8 cellular contexts compared by ENCODE assay signal in genomic region chr2:74179063-74179865, GRCh38. TPM values are rescaled to one million over a fixed set of nuclear protein-coding genes. Genes with fewer than 3 reads are reported as not detected.
A peak's percentile ranks its signal among the peaks of the same experiment; 100 is the strongest.
DNase-seq lines count a peak whose midpoint lies in the region; ATAC-seq and TF ChIP-seq lines count a peak whose summit lies in the region.

No MANE protein-coding gene starts in this region.

- H3K27ac ChIP-seq in iPS-20b (ENCODE audit: low read length) = no peak overlapping the region
- H3K27ac ChIP-seq in testis = peak overlapping the region in 1 of 2 donors; percentile 94

- DNase-seq in activated naive CD4-positive, alpha-beta T cell treated with anti-CD3 and anti-CD28 coated beads, Interleukin-2, amount 50 U/mL, for 72 hours (ENCODE audit: low spot score in 2 of 2) = peak in 1 of 2 donors; percentile 24
- DNase-seq in testis (no peak), middle frontal gyrus (ENCODE audit: extremely low spot score, low spot score) (no peak), DMS53 (lab: John Stamatoyannopoulos, UW) (no peak), cerebellar cortex (ENCODE audit: low spot score) (no peak)

- H3K9ac ChIP-seq in iPS-20b (ENCODE audit: low read depth, low read length) = peak overlapping the region; percentile 96; the same call in 1 of the 2 replicates

- no peaks in the 10 kb centered on the region for H3K27me3 ChIP-seq in iPS-20b (ENCODE audit: insufficient read depth, low read length)
- no peaks in the 10 kb centered on the region for H3K27me3 ChIP-seq in testis

- peak; percentile 1 for TF ChIP-seq POLR2A in testis (IDR thresholded peaks at IDR 0.05)

- H3K36me3 ChIP-seq in iPS-20b (ENCODE audit: insufficient read depth, low read depth, low read length) = 0 out of 2 replicates have a peak, but pooled peaks cover 5% of the 10 kb centered on the region
- H3K36me3 ChIP-seq in testis (ENCODE audit: low read depth, missing control alignments) = no peaks in the 10 kb centered on the region

- H3K9me3 Mint-ChIP-seq in activated naive CD4-positive, alpha-beta T cell treated with anti-CD3 and anti-CD28 coated beads, Interleukin-2, amount 50 U/mL, for 72 hours = no peaks in the 10 kb centered on the region

- H3K9me3 ChIP-seq in iPS-20b (ENCODE audit: insufficient read depth, low read depth, low read length) (no peaks in the 10 kb centered on the region), testis (no peaks in the 10 kb centered on the region)

- ATAC-seq in GM19023 (IDR thresholded peaks at IDR 0.05; ENCODE audit: unreplicated experiment) (peak; percentile 7), HG03066 (IDR thresholded peaks at IDR 0.05; ENCODE audit: low read depth, unreplicated experiment) (peak; percentile 11)
- ATAC-seq in activated naive CD4-positive, alpha-beta T cell treated with anti-CD3 and anti-CD28 coated beads, Interleukin-2, amount 50 U/mL, for 72 hours = peak; percentile 19 to 31

- intact Hi-C loops in testis (cut with DNase I; ENCODE audit: low total_unique reads) = no loop called here

- H3K27ac Mint-ChIP-seq in activated naive CD4-positive, alpha-beta T cell treated with anti-CD3 and anti-CD28 coated beads, Interleukin-2, amount 50 U/mL, for 72 hours = peak overlapping the region; percentile 85 to 87

- H3K4me1 ChIP-seq in iPS-20b (ENCODE audit: insufficient read depth, low read length) (peaks cover 7% of the 10 kb centered on the region; the same call in 1 of the 2 replicates), testis (peaks cover 19% of the 10 kb centered on the region)

- peaks cover 6 to 23% of the 10 kb centered on the region in 2 donors for H3K36me3 Mint-ChIP-seq in activated naive CD4-positive, alpha-beta T cell treated with anti-CD3 and anti-CD28 coated beads, Interleukin-2, amount 50 U/mL, for 72 hours

- TF ChIP-seq CTCF in testis (IDR thresholded peaks at IDR 0.05) = peak in 2 of 3 experiments; percentile 25 to 33

- H3K4me3 ChIP-seq in iPS-20b (ENCODE audit: low read length) (peak overlapping the region; percentile 97; the same call in 1 of the 2 replicates), testis (peak overlapping the region; percentile 96 to 99)

- WGBS in testis, 2 donors = 36 to 44% methylated on average over 25 of the region's 25 CpGs

RNA-seq across cellular contexts. Expression of gene MOB1A, which starts 0.6 kb away (rescaled TPM):
- 100 to 1,000 TPM; 151 to 173 TPM for total RNA-seq in activated naive CD4-positive, alpha-beta T cell treated with anti-CD3 and anti-CD28 coated beads, Interleukin-2, amount 50 U/mL, for 72 hours
- total RNA-seq in testis = 10 to 100 TPM; 66.0 to 66.4 TPM
- 73.9 TPM for polyA plus RNA-seq in testis (ENCODE audit: insufficient read depth, low read depth, low replicate concordance)

RNA-seq across cellular contexts. Expression of gene MTHFD2, which starts 19.2 kb away (rescaled TPM):
- total RNA-seq in activated naive CD4-positive, alpha-beta T cell treated with anti-CD3 and anti-CD28 coated beads, Interleukin-2, amount 50 U/mL, for 72 hours = 100 to 1,000 TPM; 413 to 484 TPM
- 10 to 100 TPM; 19.0 to 23.2 TPM for total RNA-seq in testis
- 39.3 TPM for polyA plus RNA-seq in testis (ENCODE audit: insufficient read depth, low read depth, low replicate concordance)

RNA-seq across cellular contexts. Expression of gene BOLA3, which starts 31.6 kb away (rescaled TPM):
- 10 to 100 TPM; 15.8 to 96.7 TPM for total RNA-seq in activated naive CD4-positive, alpha-beta T cell treated with anti-CD3 and anti-CD28 coated beads, Interleukin-2, amount 50 U/mL, for 72 hours
- 10 to 100 TPM; 40.2 to 56.2 TPM for total RNA-seq in testis
- polyA plus RNA-seq in testis (ENCODE audit: insufficient read depth, low read depth, low replicate concordance) = 41.9 TPM

Comparison
In these comparisons a context has a peak if more than half of its experiments do, and no peak if none do; other contexts are left out.
1. RNA of gene MTHFD2, which starts 19.2 kb away (total RNA-seq): 413 to 484 TPM in activated naive CD4-positive, alpha-beta T cell treated with anti-CD3 and anti-CD28 coated beads, Interleukin-2, amount 50 U/mL, for 72 hours; 19.0 to 23.2 TPM in testis; every median in the first group is over 10 times any median in the second.
2. Peak in every context shown above with its lines, with median percentiles within 50 percentile points of each other: ATAC-seq.